Comparison of ENCODE assay signal across 19 cellular contexts in genomic region chr10:21511931-21512330, GRCh38. TPM values are rescaled to one million over a fixed set of nuclear protein-coding genes. Genes with fewer than 3 reads are reported as not detected.
DNase-seq lines count a peak whose midpoint lies in the region; ATAC-seq, FAIRE-seq and TF ChIP-seq lines count a peak whose summit lies in the region.
"Had no signal": no experiment of that assay in that cellular context is flagged by ENCODE, and none has a peak within 500 bp of the region (broad histone marks: within the 10 kb centered on the region; RNA-seq: fewer than 3 reads in every experiment).

No MANE protein-coding gene starts in this region.

- TF ChIP-seq CTCF in astrocyte of the cerebellum (IDR thresholded peaks at IDR 0.05; ENCODE audit: low read depth, low read length, missing control alignments) (no peak), keratinocyte (optimal IDR thresholded peaks at IDR 0.05 in 1 of 3, IDR thresholded peaks at IDR 0.05 in 1 of 3, conservative IDR thresholded peaks at IDR 0.05 in 1 of 3; ENCODE audit: extremely low read depth in 1 of 3, insufficient read depth in 2 of 3, low read length in 3 of 3) (no peak), upper lobe of left lung (IDR thresholded peaks at IDR 0.05) (no peak)

- H3K9me3 ChIP-seq in keratinocyte (ENCODE audit: control insufficient read depth, low read depth, low read length) = no peaks in the 10 kb centered on the region
- no peaks in the 10 kb centered on the region for H3K9me3 ChIP-seq in neuronal stem cell (replicated peaks in 1 of 2; ENCODE audit: control insufficient read depth in 2 of 2, insufficient read depth in 1 of 2, low read depth in 1 of 2, low read length in 2 of 2)
- no peaks in the 10 kb centered on the region for H3K9me3 ChIP-seq in upper lobe of left lung
- H3K9me3 ChIP-seq: lower lobe of right lung, suprapubic skin had no signal

- no peak overlapping the region for H2BK120ac ChIP-seq in neuronal stem cell (ENCODE audit: low read depth, low read length)

- H3K9me1 ChIP-seq in keratinocyte (ENCODE audit: control insufficient read depth, extremely low read depth, insufficient read depth, low read length) = no peaks in the 10 kb centered on the region

- peak overlapping the region; percentile 3; the same call in 1 of the 2 replicates for H3K4me3 ChIP-seq in H7 (ENCODE audit: insufficient read depth, low read depth, low read length)
- H3K4me3 ChIP-seq in astrocyte of the cerebellum (ENCODE audit: low read depth, low read length) = peak overlapping the region; percentile 16
- H3K4me3 ChIP-seq in keratinocyte (ENCODE audit: control insufficient read depth in 2 of 3, extremely low read depth in 1 of 3, insufficient read depth in 2 of 3, low read depth in 1 of 3, low read length in 3 of 3) = peak overlapping the region in 2 of 3 experiments; percentile 3 to 13
- peak overlapping the region; percentile 65 to 86 for H3K4me3 ChIP-seq in neuronal stem cell (ENCODE audit: low read length in 2 of 2)
- no peak overlapping the region for H3K4me3 ChIP-seq in upper lobe of left lung
- H3K4me3 ChIP-seq: lower lobe of right lung, suprapubic skin had no signal

- WGBS in neuronal stem cell (ENCODE audit: extremely low coverage in 2 of 2, insufficient read length in 2 of 2, insufficient replicate concordance in 1 of 2), 2 donors = no CpG with 5 or more reads among the region's 1 CpG
- WGBS in upper lobe of left lung, 2 donors = 85 to 86% methylated on average over 1 of the region's 1 CpG

- TF ChIP-seq EP300 in upper lobe of left lung (IDR thresholded peaks at IDR 0.05) = no peak

- H3K4me1 ChIP-seq in keratinocyte (ENCODE audit: control insufficient read depth, extremely low read depth, insufficient read depth, low read length) (peaks cover 13% of the 10 kb centered on the region), neuronal stem cell (ENCODE audit: control insufficient read depth in 2 of 2, insufficient read depth in 1 of 2, low read depth in 1 of 2, low read length in 2 of 2) (peaks cover 5 to 11% of the 10 kb centered on the region in 2 donors), upper lobe of left lung (peaks cover 5 to 30% (median 13%) of the 10 kb centered on the region in 4 donors)

- H3K4me2 ChIP-seq in keratinocyte (ENCODE audit: control insufficient read depth, extremely low read depth, insufficient read depth, low read depth, low read length) = peak overlapping the region; percentile 60
- H3K4me2 ChIP-seq in neuronal stem cell (ENCODE audit: insufficient read depth, low read length, poor library complexity, severe bottlenecking) = peak overlapping the region; percentile 61

- no peaks in the 10 kb centered on the region for H3K36me3 ChIP-seq in H7 (replicated peaks; ENCODE audit: control insufficient read depth, insufficient read depth, low read length)
- no peaks in the 10 kb centered on the region for H3K36me3 ChIP-seq in keratinocyte (ENCODE audit: control insufficient read depth in 2 of 2, extremely low read depth in 1 of 2, insufficient read depth in 2 of 2, low read length in 2 of 2)
- H3K36me3 ChIP-seq in neuronal stem cell (replicated peaks in 1 of 2; ENCODE audit: control insufficient read depth in 2 of 2, insufficient read depth in 2 of 2, low read length in 2 of 2) = peaks cover 7 to 57% of the 10 kb centered on the region in 2 donors
- H3K36me3 ChIP-seq in upper lobe of left lung = no peaks in the 10 kb centered on the region
- H3K36me3 ChIP-seq: lower lobe of right lung, suprapubic skin had no signal

- H3K27ac ChIP-seq in keratinocyte (ENCODE audit: control insufficient read depth, insufficient read depth, low read length) (no peak overlapping the region), neuronal stem cell (replicated peaks; ENCODE audit: low read length) (peak overlapping the region; percentile 5), upper lobe of left lung (no peak overlapping the region)
- H3K27ac ChIP-seq: lower lobe of right lung, suprapubic skin had no signal

- no peak for FAIRE-seq in keratinocyte (lab: Jason Lieb, UNC)

- no peak for DNase-seq in H7
- DNase-seq in astrocyte of the cerebellum (ENCODE audit: low read depth) = no peak
- no peak for DNase-seq in keratinocyte (ENCODE audit: low read depth, low spot score)
- DNase-seq in neuronal stem cell (ENCODE audit: low spot score) = no peak
- no peak for DNase-seq in upper lobe of left lung
- DNase-seq in amniotic stem cell (lab: John Stamatoyannopoulos, UW) = no peak
- DNase-seq in NCI-H2227 (lab: John Stamatoyannopoulos, UW; ENCODE audit: unreplicated experiment) = no peak
- DNase-seq: activated CD4-positive, alpha-beta T cell treated with anti-CD3 and anti-CD28 coated beads for 36 hours; CD4-positive, CD25-positive, alpha-beta regulatory T cell; GF-D8; glutamatergic neuron; immature natural killer cell; KG1; lower lobe of right lung; NCI-H2081; NCI-H510A had no signal

- H2BK5ac ChIP-seq in neuronal stem cell (ENCODE audit: low read length) = no peak overlapping the region

- H2BK15ac ChIP-seq in neuronal stem cell (ENCODE audit: low read length) = no peak overlapping the region

- no peak overlapping the region for H4K91ac ChIP-seq in neuronal stem cell (ENCODE audit: low read depth, low read length, poor library complexity)

- no peak overlapping the region for H3K18ac ChIP-seq in neuronal stem cell (ENCODE audit: low read length)

- TF ChIP-seq POLR2A in upper lobe of left lung (IDR thresholded peaks at IDR 0.05) = no peak

- no peak overlapping the region for H4K8ac ChIP-seq in neuronal stem cell (ENCODE audit: low read depth, low read length)

- H3K27me3 ChIP-seq in H7 (ENCODE audit: control insufficient read depth, insufficient read depth, low read length) (peaks cover 30% of the 10 kb centered on the region; the same call in 1 of the 2 replicates), keratinocyte (ENCODE audit: control insufficient read depth, extremely low read depth, insufficient read depth, low read length) (no peaks in the 10 kb centered on the region), neuronal stem cell (ENCODE audit: control insufficient read depth in 3 of 3, insufficient read depth in 3 of 3, low read depth in 1 of 3, low read length in 3 of 3) (no peaks in the 10 kb centered on the region), upper lobe of left lung (peaks cover 0 to 10% (median 3%) of the 10 kb centered on the region in 4 donors)
- H3K27me3 ChIP-seq: suprapubic skin had no signal

- H2AK5ac ChIP-seq in neuronal stem cell (ENCODE audit: low read depth, low read length) = no peak overlapping the region

- dilution Hi-C loops in keratinocyte (cut with MboI; ENCODE audit: extremely low pct_ligation_motif_present, low sequenced_read_pairs) = no loop called here

- no peak overlapping the region for H3K23ac ChIP-seq in neuronal stem cell (ENCODE audit: low read depth, low read length, poor library complexity)

- H2BK12ac ChIP-seq in neuronal stem cell (ENCODE audit: low read length) = no peak overlapping the region

- H2AFZ ChIP-seq in keratinocyte (ENCODE audit: control insufficient read depth, low read length) = peak overlapping the region; percentile 11
- H2AFZ ChIP-seq in neuronal stem cell (ENCODE audit: low read length) = no peak overlapping the region

- no peaks in the 10 kb centered on the region for H3K79me2 ChIP-seq in keratinocyte (ENCODE audit: control insufficient read depth, insufficient read depth, low read length)

- in situ Hi-C loops in astrocyte of the cerebellum (cut with HindIII; ENCODE audit: low sequenced_read_pairs) = loop anchor here (25.0 kb wide), 2 partner anchors 225 to 425 kb away; no protein-coding TSS in a partner anchor

- no peak for ATAC-seq in upper lobe of left lung (ENCODE audit: low FRiP score in 2 of 2)
- no peak for ATAC-seq in HG03565 (IDR thresholded peaks at IDR 0.05; ENCODE audit: unreplicated experiment)
- ATAC-seq: activated CD4-positive, alpha-beta T cell treated with anti-CD3 and anti-CD28 coated beads for 36 hours; HCT116; lower lobe of right lung had no signal

- no peak overlapping the region for H3K14ac ChIP-seq in neuronal stem cell (ENCODE audit: low read length)

- no peak overlapping the region for H3K4ac ChIP-seq in neuronal stem cell (ENCODE audit: low read length)

- H4K20me1 ChIP-seq in keratinocyte (ENCODE audit: control insufficient read depth, extremely low read depth, insufficient read depth, low read length) = no peaks in the 10 kb centered on the region

- H3K9ac ChIP-seq in keratinocyte (ENCODE audit: control insufficient read depth, extremely low read depth, insufficient read depth, low read length) (no peak overlapping the region), neuronal stem cell (ENCODE audit: low read depth, low read length, poor library complexity) (no peak overlapping the region)

- H3K79me1 ChIP-seq in neuronal stem cell (ENCODE audit: low read depth, low read length) = no peaks in the 10 kb centered on the region

RNA-seq across cellular contexts. Expression of gene SKIDA1, which starts 13.6 kb away (rescaled TPM):
- total RNA-seq in H7 (2014; rRNA removed; shearing (Covaris generic)) = 10.4 and 15.1 TPM in 2 replicates
- 0.13 to 0.44 TPM (median 0.15 TPM) in 3 replicates for polyA plus RNA-seq in keratinocyte
- not detected for polyA plus RNA-seq in keratinocyte (2011; ENCODE audit: low read depth)
- polyA plus RNA-seq in keratinocyte (2011; cell fraction: cytosol; rRNA removed) = 0.04 and 0.22 TPM in 2 replicates
- 0.45 and 0.61 TPM in 2 replicates for polyA plus RNA-seq in keratinocyte (2011; cell fraction: nucleus; rRNA removed)
- polyA plus RNA-seq in keratinocyte (2012; ENCODE audit: low replicate concordance) = 0.18 and 0.31 TPM in 2 replicates
- 0.07 to 0.26 TPM in 2 of 3 replicates, not detected in the other for polyA minus RNA-seq in keratinocyte
- not detected for polyA minus RNA-seq in keratinocyte (2011; cell fraction: cytosol; rRNA and poly(A)+ RNA removed)
- 0.21 and 0.23 TPM in 2 replicates for polyA minus RNA-seq in keratinocyte (2011; cell fraction: nucleus; rRNA and poly(A)+ RNA removed)
- polyA plus RNA-seq in neuronal stem cell (2013, experiment 1 of 2) = 57.0 TPM
- polyA plus RNA-seq in neuronal stem cell (2013, experiment 2 of 2) = 57.0 TPM
- total RNA-seq in upper lobe of left lung = 1 to 10 TPM in 2 of 6 donors, under 1 TPM in 4; under 0.01 to 1.6 (median 0.86) TPM
- polyA plus RNA-seq: CD4-positive, CD25-positive, alpha-beta regulatory T cell; immature natural killer cell had no signal

RNA-seq across cellular contexts. Expression of gene MLLT10, which starts 22.1 kb away (rescaled TPM):
- 47.2 and 59.0 TPM in 2 replicates for total RNA-seq in H7 (2014; rRNA removed; shearing (Covaris generic))
- 26.6 to 40.2 TPM (median 35.8 TPM) in 3 replicates for polyA plus RNA-seq in keratinocyte
- polyA plus RNA-seq in keratinocyte (2011; ENCODE audit: low read depth) = 12.0 TPM
- 18.3 and 27.1 TPM in 2 replicates for polyA plus RNA-seq in keratinocyte (2011; cell fraction: cytosol; rRNA removed)
- polyA plus RNA-seq in keratinocyte (2011; cell fraction: nucleus; rRNA removed) = 50.0 and 52.0 TPM in 2 replicates
- 12.5 and 16.0 TPM in 2 replicates for polyA plus RNA-seq in keratinocyte (2012; ENCODE audit: low replicate concordance)
- 59.7 to 78.6 TPM (median 63.3 TPM) in 3 replicates for polyA minus RNA-seq in keratinocyte
- 23.2 TPM for polyA minus RNA-seq in keratinocyte (2011; cell fraction: cytosol; rRNA and poly(A)+ RNA removed)
- polyA minus RNA-seq in keratinocyte (2011; cell fraction: nucleus; rRNA and poly(A)+ RNA removed) = 61.4 and 110 TPM in 2 replicates
- 43.4 TPM for polyA plus RNA-seq in neuronal stem cell (2013, experiment 1 of 2)
- polyA plus RNA-seq in neuronal stem cell (2013, experiment 2 of 2) = 44.9 TPM
- total RNA-seq in upper lobe of left lung = 10 to 100 TPM; 40.1 to 63.9 (median 53.9) TPM

Comparison
In these comparisons a context has a peak if more than half of its experiments do, and no peak if none do; other contexts are left out.
1. H3K4me3 ChIP-seq: peak in H7 (single experiment), astrocyte of the cerebellum (single experiment), keratinocyte (2 of 3) and neuronal stem cell (2 of 2); none in upper lobe of left lung (0 of 4).